ENCODE assay signal across 23 cellular contexts in the genomic region with DNA sequence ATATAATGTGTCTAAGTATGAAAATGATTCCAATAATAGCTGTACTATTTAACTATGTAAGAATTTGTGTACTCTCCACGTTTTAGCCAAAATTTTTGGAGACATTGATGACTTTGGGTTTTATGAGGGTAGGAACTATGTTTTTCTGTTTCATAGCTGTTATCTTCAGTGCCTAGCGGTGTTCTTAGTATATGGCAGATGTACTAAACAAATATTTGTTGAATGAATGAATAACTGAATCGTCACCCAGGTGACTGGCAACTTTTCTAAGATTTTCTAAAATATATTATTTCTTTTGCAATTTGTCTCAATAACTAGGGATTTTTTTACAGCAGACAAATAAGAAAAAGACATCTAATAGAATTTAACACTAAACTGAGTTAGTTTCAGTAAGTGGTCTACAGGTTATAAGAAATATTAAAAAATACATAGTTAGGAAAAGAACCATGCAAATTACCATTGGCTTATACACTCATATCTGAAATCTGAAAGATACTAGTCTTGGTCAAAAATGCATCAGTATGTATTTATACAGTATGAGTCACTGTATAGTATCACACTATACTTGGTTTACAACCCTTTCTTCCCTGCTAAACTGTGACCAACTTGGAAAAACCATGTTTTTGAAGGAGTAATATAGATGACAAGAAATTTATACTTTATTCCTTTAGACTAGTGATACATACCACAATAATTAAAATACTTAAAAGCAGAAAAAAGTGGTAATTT. TPM values are rescaled to one million over a fixed set of nuclear protein-coding genes. Genes with fewer than 3 reads are reported as not detected.
DNase-seq lines count a peak whose midpoint lies in the region; ATAC-seq and FAIRE-seq lines count a peak whose summit lies in the region.
"Had no signal": no experiment of that assay in that cellular context is flagged by ENCODE, and none has a peak within 500 bp of the region (broad histone marks: within the 10 kb centered on the region; RNA-seq: fewer than 3 reads in every experiment).

No MANE protein-coding gene starts in this region.

- H4K20me1 ChIP-seq in GM23248 (ENCODE audit: insufficient read depth): no peaks in the 10 kb centered on the region

- H3K27ac Mint-ChIP-seq in activated T-helper 17 cell treated with anti-CD3 and anti-CD28 coated beads, Interleukin-2, amount 50 U/mL, for 72 hours: no peak overlapping the region
- H3K27ac Mint-ChIP-seq: CD4-positive, alpha-beta T cell; T-helper 17 cell had no signal

- no peaks in the 10 kb centered on the region for H3K79me2 ChIP-seq in GM23248 (ENCODE audit: insufficient read depth)

- no peaks in the 10 kb centered on the region for H3F3A ChIP-seq in GM23248 (ENCODE audit: insufficient read depth)

- FAIRE-seq in A204.1 (lab: Jason Lieb, UNC): peak; percentile 32
- FAIRE-seq: GM19239 had no signal

- no peak overlapping the region for H3K9ac ChIP-seq in GM23248

- no peaks in the 10 kb centered on the region for H3K4me1 ChIP-seq in GM23248 (ENCODE audit: insufficient read depth)
- H3K4me1 ChIP-seq: BE2C had no signal

- DNase-seq in EH (ENCODE audit: low read depth): peak; percentile 8
- DNase-seq in HUDEP-2 (lab: John Stamatoyannopoulos, UW; ENCODE audit: unreplicated experiment in 76 of 76): no peak
- DNase-seq in NCI-H69 (lab: John Stamatoyannopoulos, UW): no peak
- no peak for DNase-seq in GM23248
- DNase-seq: BE2C; Calu3; CD4-positive, alpha-beta T cell; DMS79; H7; KBM-7; MV-4-11; NCI-H1417 treated with DMSO at 0.1 percent for 48 hours; NCI-H2029; NCI-H2171; NCI-H446; NCI-H774; T-helper 17 cell had no signal

- H2AFZ ChIP-seq in GM23248: no peak overlapping the region

- H3K4me2 ChIP-seq in GM23248 (ENCODE audit: unreplicated experiment): no peak overlapping the region

- no peaks in the 10 kb centered on the region for H3K9me2 ChIP-seq in GM23248 (ENCODE audit: insufficient read depth)

- in situ Hi-C loops in GM23248 (cut with MboI): no loop called here

- no peaks in the 10 kb centered on the region for H3K4me1 Mint-ChIP-seq in activated T-helper 17 cell treated with anti-CD3 and anti-CD28 coated beads, Interleukin-2, amount 50 U/mL, for 72 hours
- H3K4me1 Mint-ChIP-seq: T-helper 17 cell had no signal

- peaks cover 7% of the 10 kb centered on the region for H3K9me3 Mint-ChIP-seq in activated T-helper 17 cell treated with anti-CD3 and anti-CD28 coated beads, Interleukin-2, amount 50 U/mL, for 72 hours

- peaks cover 13% of the 10 kb centered on the region for H3K9me3 ChIP-seq in GM23248 (ENCODE audit: low read depth)
- H3K9me3 ChIP-seq: BE2C had no signal

- no peaks in the 10 kb centered on the region for H3K27me3 Mint-ChIP-seq in activated T-helper 17 cell treated with anti-CD3 and anti-CD28 coated beads, Interleukin-2, amount 50 U/mL, for 72 hours
- H3K27me3 Mint-ChIP-seq: CD4-positive, alpha-beta T cell; T-helper 17 cell had no signal

- H3K36me3 ChIP-seq in GM23248 (ENCODE audit: low read depth): no peaks in the 10 kb centered on the region; the same call in 1 of the 2 replicates
- H3K36me3 ChIP-seq: BE2C had no signal

- H3K27me3 ChIP-seq in GM23248 (replicated peaks; ENCODE audit: insufficient read depth): no peaks in the 10 kb centered on the region
- H3K27me3 ChIP-seq: BE2C had no signal

- peak; percentile 53 for ATAC-seq in HG02870 (IDR thresholded peaks at IDR 0.05; ENCODE audit: unreplicated experiment)
- ATAC-seq in activated T-helper 17 cell treated with anti-CD3 and anti-CD28 coated beads, Interleukin-2, amount 50 U/mL, for 72 hours (replicated peaks): peak; percentile 95
- no peak for ATAC-seq in GM18870 (IDR thresholded peaks at IDR 0.05; ENCODE audit: unreplicated experiment)
- ATAC-seq: Panc1, T-helper 17 cell had no signal

- 93 to 95% methylated on average over 3 of the region's 3 CpGs for WGBS in GM23248 (ENCODE audit: low coverage in 1 of 2, low lambda C conversion rate in 2 of 2, missing lambda C conversion rate in 2 of 2), 2 experiments

- H3K36me3 Mint-ChIP-seq in activated T-helper 17 cell treated with anti-CD3 and anti-CD28 coated beads, Interleukin-2, amount 50 U/mL, for 72 hours (ENCODE audit: low read depth): peaks cover 2% of the 10 kb centered on the region

- H3K4me3 ChIP-seq in GM23248: no peak overlapping the region

- H3K4me3 Mint-ChIP-seq in activated T-helper 17 cell treated with anti-CD3 and anti-CD28 coated beads, Interleukin-2, amount 50 U/mL, for 72 hours: no peak overlapping the region
- H3K4me3 Mint-ChIP-seq: CD4-positive, alpha-beta T cell; T-helper 17 cell had no signal

- no peak overlapping the region for H3K27ac ChIP-seq in GM23248

RNA-seq across cellular contexts. Expression of a gene that starts 10.5 kb away (rescaled TPM):
- 10 to 100 TPM; 24.5 to 35.7 TPM for total RNA-seq in activated T-helper 17 cell treated with anti-CD3 and anti-CD28 coated beads, Interleukin-2, amount 50 U/mL, for 72 hours
- 45.0 and 53.4 TPM in 2 replicates for total RNA-seq in GM23248 (2014; rRNA removed; shearing (Covaris generic))
- 21.5 and 23.4 TPM in 2 replicates for polyA plus RNA-seq in GM23248 (2016; fragmentation: Nextera tagmentation; extraction: Ambion mirVana)
